In the genomic region with DNA sequence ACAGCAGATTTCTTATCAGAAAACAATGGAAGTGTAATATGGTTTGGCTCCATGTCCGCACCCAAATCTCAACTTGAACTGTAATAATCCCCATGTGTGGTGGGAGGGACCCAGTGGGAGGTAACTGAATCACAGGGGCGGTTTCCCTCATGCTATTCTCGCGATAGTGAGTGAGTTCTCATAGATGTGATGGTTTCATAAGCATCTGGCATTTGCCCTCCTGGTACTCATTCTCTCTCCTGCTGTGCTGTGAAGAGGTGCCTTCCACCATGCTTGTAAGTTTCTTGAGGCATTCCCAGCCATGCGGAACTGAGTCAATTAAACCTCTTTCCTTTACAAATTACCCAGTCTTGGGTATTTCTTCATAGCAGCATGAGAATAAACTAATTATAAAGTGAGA, we compare ENCODE assay signal across 21 cellular contexts.
"Had no signal": no experiment of that assay in that cellular context is flagged by ENCODE, and none has a peak within 500 bp of the region (broad histone marks: within the 10 kb centered on the region; RNA-seq: fewer than 3 reads in every experiment).

No MANE protein-coding gene starts in this region.

- H3K4me3 ChIP-seq: left ventricle myocardium inferior, sigmoid colon, smooth muscle cell, stomach, suprapubic skin, transverse colon, vagina had no signal

- H3K4me1 ChIP-seq: stomach, suprapubic skin, transverse colon had no signal

- H3K36me3 ChIP-seq: transverse colon had no signal

- DNase-seq: activated CD4-positive, alpha-beta memory T cell treated with anti-CD3 and anti-CD28 coated beads for 36 hours; activated CD4-positive, alpha-beta T cell treated with anti-CD3 and anti-CD28 coated beads for 48 hours; activated effector memory CD4-positive, alpha-beta T cell treated with Interleukin-2 at 50 U/mL for 16 hours; activated naive CD4-positive, alpha-beta T cell treated with anti-CD3 and anti-CD28 coated beads, Interleukin-2, amount 10 ng/mL, durations not matched to agents 7 days and 5 days; activated T-cell treated with anti-CD3 and anti-CD28 coated beads, Interleukin-2, amount 50 U/mL, for 72 hours; amygdala; cerebellar nuclear complex; foreskin melanocyte; left ventricle myocardium inferior; mammary epithelial cell; midbrain; natural killer cell; retina; sigmoid colon; stimulated activated CD4-positive, alpha-beta T cell treated with anti-CD3 and anti-CD28 coated beads, Interleukin-15, amount 100 ng/mL, for 24 hours; stomach; transverse colon had no signal

- H3K27me3 ChIP-seq: sigmoid colon, stomach, suprapubic skin, transverse colon, vagina had no signal

- H3K4me2 ChIP-seq: smooth muscle cell had no signal

- ATAC-seq: activated T-cell treated with anti-CD3 and anti-CD28 coated beads, Interleukin-2, amount 50 U/mL, for 72 hours; natural killer cell; stimulated activated memory B cell treated with anti-CD40 and anti-IgM and Interleukin-4, amounts not matched to agents 10 μg/mL and 1 μg/mL and 100 μg/mL, for 72 hours had no signal

- H3K27ac ChIP-seq: left ventricle myocardium inferior, sigmoid colon, stomach, suprapubic skin, transverse colon, vagina had no signal

- H3K9me3 ChIP-seq: left ventricle myocardium inferior, sigmoid colon, stomach, suprapubic skin, transverse colon, vagina had no signal
